ENCODE assay signal across 1 cellular context in the genomic region with DNA sequence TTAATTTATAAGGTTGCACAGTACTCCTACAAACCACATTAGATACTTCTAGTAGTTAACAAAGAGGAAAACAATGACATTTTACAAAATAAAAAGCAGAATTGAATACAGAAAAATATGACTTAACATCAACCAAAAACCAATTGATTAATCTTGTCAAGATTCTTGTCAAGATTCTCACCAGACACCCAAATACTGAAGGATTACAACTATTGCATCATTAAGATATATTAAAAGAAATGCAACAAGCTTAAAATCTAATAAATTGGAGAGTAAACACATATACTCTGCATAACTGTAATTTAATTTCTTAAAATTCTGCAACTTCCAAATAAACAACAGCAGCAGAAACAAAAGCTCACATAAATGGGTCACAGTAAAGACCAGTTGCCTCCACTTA.
TF ChIP-seq lines count a peak whose summit lies in the region.

No MANE protein-coding gene starts in this region.

TF ChIP-seq in IMR-90, 13 proteins besides CTCF, POLR2A, EP300 and RAD21:
- TF ChIP-seq CEBPB (IDR thresholded peaks at IDR 0.05; ENCODE audit: low read depth, low read length): peak; percentile 54
- TF ChIP-seq MXI1 (IDR thresholded peaks at IDR 0.05; ENCODE audit: borderline replicate concordance, low read depth, low read length): no peak
